ENCODE assay signal across 27 cellular contexts in the genomic region with DNA sequence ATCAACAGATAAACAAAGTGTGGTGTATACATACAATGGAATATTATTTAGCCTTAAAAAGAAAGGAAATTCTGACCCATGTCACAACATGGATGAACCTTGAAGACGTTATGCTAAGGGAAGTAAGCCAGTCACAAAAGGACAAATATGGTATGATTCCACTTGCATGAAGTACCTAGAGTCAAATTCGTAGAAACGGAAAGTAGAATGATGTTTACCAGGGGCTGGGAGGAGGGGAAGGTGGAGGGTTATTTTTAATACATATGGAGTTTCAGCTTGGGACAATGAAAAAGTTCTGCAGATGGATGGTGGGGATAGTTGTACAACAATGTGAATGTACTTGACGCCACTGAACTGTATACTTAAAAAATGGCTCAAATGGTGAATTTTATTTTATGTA. TPM values are rescaled to one million over a fixed set of nuclear protein-coding genes. Genes with fewer than 3 reads are reported as not detected.
"Had no signal": no experiment of that assay in that cellular context is flagged by ENCODE, and none has a peak within 500 bp of the region (broad histone marks: within the 10 kb centered on the region; RNA-seq: fewer than 3 reads in every experiment).

No MANE protein-coding gene starts in this region.

- H3K36me3 ChIP-seq: SJSA1 had no signal

- DNase-seq: activated CD4-positive, alpha-beta T cell treated with anti-CD3 and anti-CD28 coated beads for 4 hours; activated CD4-positive, alpha-beta T cell treated with anti-CD3 and anti-CD28 coated beads, Interleukin-2, amount 50 U/mL, for 4 hours; activated CD8-positive, alpha-beta memory T cell treated with anti-CD3 and anti-CD28 coated beads, Interleukin-2, amount 50 U/mL, for 48 hours; activated CD8-positive, alpha-beta T cell treated with anti-CD3 and anti-CD28 coated beads, Interleukin-2, amount 10 ng/mL, durations not matched to agents 7 days and 5 days; activated effector memory CD4-positive, alpha-beta T cell treated with Interleukin-2 at 50 U/mL for 16 hours; activated naive CD4-positive, alpha-beta T cell; activated T-cell treated with anti-CD3 and anti-CD28 coated beads, Interleukin-2, amount 50 U/mL, for 1 hour; aorta; IMR-90; KG1; NCI-H1092; NCI-H1417; NCI-H1694; NCI-H2029; NCI-H2107; NCI-H345; NCI-H510A; NCI-H526 treated with DMSO at 0.1 percent for 48 hours; NK-92 treated with Interleukin-12 subunit alpha and Interleukin-12 subunit beta, amount 100 ng/mL, for 24 hours; OCI-M1; RPMI8226; SHP77 had no signal

- H3K4me3 ChIP-seq: SJSA1 had no signal

- H3K4me1 ChIP-seq: SJSA1 had no signal

- H3K27ac ChIP-seq: SJSA1 had no signal

- ATAC-seq: activated CD4-positive, CD25-positive, alpha-beta regulatory T cell treated with anti-CD3 and anti-CD28 coated beads, Interleukin-2, amount 50 U/mL, for 24 hours; activated CD8-positive, alpha-beta T cell treated with anti-CD3 and anti-CD28 coated beads, Interleukin-2, amount 10 ng/mL, durations not matched to agents 7 days and 5 days; Panc1 had no signal

RNA-seq across cellular contexts. Expression of gene DES, which starts 3.3 kb away (rescaled TPM):
- total RNA-seq: activated CD8-positive, alpha-beta T cell treated with anti-CD3 and anti-CD28 coated beads, Interleukin-2, amount 10 ng/mL, durations not matched to agents 7 days and 5 days; activated T-helper 1 cell treated with anti-CD3 and anti-CD28 coated beads, Interleukin-12 subunit alpha, Interleukin-12 subunit beta, Interleukin-2, Interleukin-4 antibody, amounts not matched to agents 30 ng/mL and 10 ng/mL and 1 ng/mL, durations not matched to agents 14 hours and 24 hours and 36 hours; M059J had no signal
